Comparison of ENCODE assay signal across 16 cellular contexts in genomic region chr2:127698553-127699355, GRCh38. TPM values are rescaled to one million over a fixed set of nuclear protein-coding genes. Genes with fewer than 3 reads are reported as not detected.
"Had no signal": no experiment of that assay in that cellular context is flagged by ENCODE, and none has a peak within 500 bp of the region (broad histone marks: within the 10 kb centered on the region; RNA-seq: fewer than 3 reads in every experiment).

No MANE protein-coding gene starts in this region.

- DNase-seq: activated CD8-positive, alpha-beta T cell treated with anti-CD3 and anti-CD28 coated beads for 36 hours; activated naive CD4-positive, alpha-beta T cell treated with anti-CD3 and anti-CD28 coated beads, Interleukin-2, amount 50 U/mL, for 16 hours; esophagus squamous epithelium; foreskin fibroblast; islet precursor cell; right cardiac atrium; small intestine; T-helper 9 cell had no signal

- H3K36me3 ChIP-seq: neutrophil had no signal

- H3K9me3 ChIP-seq: esophagus squamous epithelium, neutrophil, tibial nerve had no signal

- H3K27ac Mint-ChIP-seq: activated CD8-positive, alpha-beta T cell treated with anti-CD3 and anti-CD28 coated beads for 36 hours; activated T-helper 2 cell treated with anti-CD3 and anti-CD28 coated beads, Interferon-gamma antibody, Interleukin-2, Interleukin-4, amounts not matched to agents 10 μg/mL and 5 μg/mL and 100 μg/mL, durations not matched to agents 14 hours and 24 hours and 36 hours; memory B cell had no signal

- H3K9me3 Mint-ChIP-seq: activated CD8-positive, alpha-beta T cell treated with anti-CD3 and anti-CD28 coated beads for 36 hours; activated T-helper 2 cell treated with anti-CD3 and anti-CD28 coated beads, Interferon-gamma antibody, Interleukin-2, Interleukin-4, amounts not matched to agents 10 μg/mL and 5 μg/mL and 100 μg/mL, durations not matched to agents 14 hours and 24 hours and 36 hours; memory B cell had no signal

- H3K27me3 Mint-ChIP-seq: activated CD8-positive, alpha-beta T cell treated with anti-CD3 and anti-CD28 coated beads for 36 hours; memory B cell had no signal

- H3K4me3 ChIP-seq: esophagus squamous epithelium, tibial nerve had no signal

- H3K27ac ChIP-seq: esophagus squamous epithelium, neutrophil, tibial nerve had no signal

- ATAC-seq: activated CD8-positive, alpha-beta T cell treated with anti-CD3 and anti-CD28 coated beads for 36 hours; left lobe of liver; right cardiac atrium had no signal

- H3K4me3 Mint-ChIP-seq: activated CD8-positive, alpha-beta T cell treated with anti-CD3 and anti-CD28 coated beads for 36 hours; memory B cell had no signal

- H3K27me3 ChIP-seq: esophagus squamous epithelium, tibial nerve had no signal

RNA-seq across cellular contexts. Expression of gene GPR17, which starts 52.8 kb away (rescaled TPM):
- total RNA-seq: activated CD8-positive, alpha-beta T cell treated with anti-CD3 and anti-CD28 coated beads for 36 hours; activated T-helper 2 cell treated with anti-CD3 and anti-CD28 coated beads, Interferon-gamma antibody, Interleukin-2, Interleukin-4, amounts not matched to agents 10 μg/mL and 5 μg/mL and 100 μg/mL, durations not matched to agents 14 hours and 24 hours and 36 hours; bronchial epithelial cell; esophagus squamous epithelium; left lobe of liver; SK-MEL-5; subcutaneous adipose tissue had no signal
